25 cellular contexts compared by ENCODE assay signal in genomic region chr1:21766210-21766609, GRCh38. TPM values are rescaled to one million over a fixed set of nuclear protein-coding genes. Genes with fewer than 3 reads are reported as not detected.
DNase-seq lines count a peak whose midpoint lies in the region; ATAC-seq, FAIRE-seq and TF ChIP-seq lines count a peak whose summit lies in the region.
"Had no signal": no experiment of that assay in that cellular context is flagged by ENCODE, and none has a peak within 500 bp of the region (broad histone marks: within the 10 kb centered on the region; RNA-seq: fewer than 3 reads in every experiment).

No MANE protein-coding gene starts in this region.

- H3K4me2 ChIP-seq in OCI-LY3 (ENCODE audit: low read length) = peak overlapping the region; percentile 31
- H3K4me2 ChIP-seq in GM12878 (ENCODE audit: control insufficient read depth, insufficient read depth) = peak overlapping the region; percentile 52; the same call in 1 of the 2 replicates
- H3K4me2 ChIP-seq: neural progenitor cell had no signal

- H2AFZ ChIP-seq in OCI-LY3 (ENCODE audit: low read depth, low read length) (no peak overlapping the region), GM12878 (ENCODE audit: control insufficient read depth, low read depth, low read length) (no peak overlapping the region)
- H2AFZ ChIP-seq: neural progenitor cell had no signal

- H3K9ac ChIP-seq in OCI-LY3 (ENCODE audit: low read length) (no peak overlapping the region), GM12878 (ENCODE audit: control insufficient read depth, insufficient read depth, low read length) (no peak overlapping the region)
- H3K9ac ChIP-seq: neural progenitor cell had no signal

- TF ChIP-seq RAD21 in GM12878 (IDR thresholded peaks at IDR 0.05; ENCODE audit: insufficient read depth, low read depth, low read length) = no peak

- WGBS in GM12878 (ENCODE audit: insufficient coverage, insufficient replicate concordance, low lambda C conversion rate, missing lambda C conversion rate) = 72% methylated on average over 4 of the region's 4 CpGs

- no TSS peak for BruUV-seq in GM12878 (replicated peaks; lab: Mats Ljungman, UMichigan)

- in situ Hi-C loops in GM12878 (cut with MboI) (no loop called here), GM13977 (cut with MboI; ENCODE audit: low pct_unique_long_range_greater_than_20kb, low sequenced_read_pairs, unreplicated experiment) (no loop called here)

- DNase-seq in activated naive CD4-positive, alpha-beta T cell treated with anti-CD3 and anti-CD28 coated beads, Interleukin-2, amount 50 U/mL, for 72 hours (ENCODE audit: low spot score in 2 of 2) = peak in 1 of 2 donors; percentile 11
- no peak for DNase-seq in activated naive CD4-positive, alpha-beta T cell treated with anti-CD3 and anti-CD28 coated beads, Interleukin-2, amount 10 ng/mL, durations not matched to agents 7 days and 5 days
- DNase-seq in GM12878 (ENCODE audit: low read depth, low spot score) (no peak), GM13977 (ENCODE audit: low spot score) (no peak)
- DNase-seq in stimulated activated naive CD8-positive, alpha-beta T cell treated with anti-CD3 and anti-CD28 coated beads, Interleukin-15, amount 100 ng/mL, for 72 hours = no peak
- DNase-seq: activated CD4-positive, alpha-beta T cell treated with anti-CD3 and anti-CD28 coated beads, Interleukin-2, amount 10 ng/mL, durations not matched to agents 7 days and 5 days; DMS79 treated with DMSO at 0.1 percent for 48 hours; dorsolateral prefrontal cortex; foreskin fibroblast; immature natural killer cell; left ventricle myocardium superior; NCI-H1417 treated with DMSO at 0.1 percent for 48 hours; NCI-H524 treated with DMSO at 0.1 percent for 48 hours; RPMI8226; stimulated activated naive CD4-positive, alpha-beta T cell treated with Interleukin-2 at 50 U/mL for 16 hours; T1000; trophoblast cell had no signal

- H3K36me3 ChIP-seq in OCI-LY3 (replicated peaks; ENCODE audit: low read depth, low read length) (no peaks in the 10 kb centered on the region), GM12878 (ENCODE audit: control insufficient read depth in 2 of 2, insufficient read depth in 2 of 2, low read length in 1 of 2) (peaks cover 1 to 8% of the 10 kb centered on the region in 2 experiments; a peak in 3 of 4 replicates)
- H3K36me3 ChIP-seq: neural progenitor cell had no signal

- H3K36me3 Mint-ChIP-seq in activated naive CD4-positive, alpha-beta T cell treated with anti-CD3 and anti-CD28 coated beads, Interleukin-2, amount 50 U/mL, for 72 hours = peaks cover 0 to 13% of the 10 kb centered on the region in 2 donors
- H3K36me3 Mint-ChIP-seq in activated naive CD4-positive, alpha-beta T cell treated with anti-CD3 and anti-CD28 coated beads, Interleukin-2, amount 10 ng/mL, durations not matched to agents 7 days and 5 days = peaks cover 12% of the 10 kb centered on the region
- H3K36me3 Mint-ChIP-seq: immature natural killer cell, neural progenitor cell had no signal

- H3K9me3 ChIP-seq in OCI-LY3 (ENCODE audit: insufficient read depth, low read length) (no peaks in the 10 kb centered on the region), GM12878 (replicated peaks; ENCODE audit: control insufficient read depth, insufficient read depth, low read length) (no peaks in the 10 kb centered on the region; the same call in 1 of the 3 replicates)

- H3K27ac Mint-ChIP-seq in activated naive CD4-positive, alpha-beta T cell treated with anti-CD3 and anti-CD28 coated beads, Interleukin-2, amount 50 U/mL, for 72 hours = peak overlapping the region; percentile 42 to 51
- no peak overlapping the region for H3K27ac Mint-ChIP-seq in activated naive CD4-positive, alpha-beta T cell treated with anti-CD3 and anti-CD28 coated beads, Interleukin-2, amount 10 ng/mL, durations not matched to agents 7 days and 5 days
- H3K27ac Mint-ChIP-seq in stimulated activated naive CD8-positive, alpha-beta T cell treated with anti-CD3 and anti-CD28 coated beads, Interleukin-15, amount 100 ng/mL, for 72 hours = peak overlapping the region in 1 of 2 donors; percentile 77
- H3K27ac Mint-ChIP-seq: activated CD4-positive, alpha-beta T cell treated with anti-CD3 and anti-CD28 coated beads, Interleukin-2, amount 10 ng/mL, durations not matched to agents 7 days and 5 days; neural progenitor cell had no signal

- peaks cover 23% of the 10 kb centered on the region for H3K4me1 ChIP-seq in OCI-LY3 (ENCODE audit: low read length)
- H3K4me1 ChIP-seq in GM12878 (ENCODE audit: control insufficient read depth, insufficient read depth, low read length) = peaks cover 69% of the 10 kb centered on the region

- TF ChIP-seq EP300 in GM12878 (IDR thresholded peaks at IDR 0.05; ENCODE audit: borderline replicate concordance in 1 of 2, control insufficient read depth in 1 of 2, low read depth in 2 of 2, low read length in 2 of 2) = no peak

- H4K20me1 ChIP-seq in OCI-LY3 (ENCODE audit: insufficient read depth, low read length) = peaks cover 95% of the 10 kb centered on the region
- no peaks in the 10 kb centered on the region for H4K20me1 ChIP-seq in GM12878 (ENCODE audit: control insufficient read depth, insufficient read depth)

- H3K9me3 Mint-ChIP-seq in activated naive CD4-positive, alpha-beta T cell treated with anti-CD3 and anti-CD28 coated beads, Interleukin-2, amount 50 U/mL, for 72 hours = no peaks in the 10 kb centered on the region
- no peaks in the 10 kb centered on the region for H3K9me3 Mint-ChIP-seq in activated naive CD4-positive, alpha-beta T cell treated with anti-CD3 and anti-CD28 coated beads, Interleukin-2, amount 10 ng/mL, durations not matched to agents 7 days and 5 days
- H3K9me3 Mint-ChIP-seq in stimulated activated naive CD8-positive, alpha-beta T cell treated with anti-CD3 and anti-CD28 coated beads, Interleukin-15, amount 100 ng/mL, for 72 hours = no peaks in the 10 kb centered on the region
- H3K9me3 Mint-ChIP-seq: activated CD4-positive, alpha-beta T cell treated with anti-CD3 and anti-CD28 coated beads, Interleukin-2, amount 10 ng/mL, durations not matched to agents 7 days and 5 days; immature natural killer cell; neural progenitor cell had no signal

- POLR2A ChIA-PET in GM12878 (lab: Charles Lee) = interaction anchor here (7.0 to 7.7 kb wide), 2 partner anchors 9 to 16 kb away, joined by 102 to 107 read pairs; partner anchors contain the start of gene USP48

- RAD21 ChIA-PET in GM12878 (lab: Charles Lee; ENCODE audit: unreplicated experiment) = interaction anchor here (1.1 kb wide), 1 partner anchor 9 kb away, joined by 6 read pairs; no protein-coding TSS in a partner anchor

- CTCF ChIA-PET in activated naive CD4-positive, alpha-beta T cell treated with anti-CD3 and anti-CD28 coated beads, Interleukin-2, amount 10 ng/mL, durations not matched to agents 7 days and 5 days (lab: Charles Lee) = no interaction called here
- CTCF ChIA-PET in GM12878 (lab: Yijun Ruan, JAX) = interaction anchor here (2.0 kb wide), 1 partner anchor 16 kb away, joined by 7 read pairs; the partner anchor contains the start of gene USP48

- no peak overlapping the region for H3K4me3 ChIP-seq in OCI-LY3 (ENCODE audit: low read length)
- H3K4me3 ChIP-seq in GM12878 = no peak overlapping the region
- H3K4me3 ChIP-seq: cardiac muscle cell, dorsolateral prefrontal cortex, neural progenitor cell had no signal

- ATAC-seq in activated naive CD4-positive, alpha-beta T cell treated with anti-CD3 and anti-CD28 coated beads, Interleukin-2, amount 50 U/mL, for 72 hours = peak; percentile 72 to 95
- ATAC-seq in GM12878 = peak; percentile 8
- peak; percentile 77 for ATAC-seq in stimulated activated naive CD8-positive, alpha-beta T cell treated with anti-CD3 and anti-CD28 coated beads, Interleukin-15, amount 100 ng/mL, for 72 hours
- no peak for ATAC-seq in HG03354 (IDR thresholded peaks at IDR 0.05; ENCODE audit: poor library complexity, severe bottlenecking, unreplicated experiment)
- no peak for ATAC-seq in GM21825 (IDR thresholded peaks at IDR 0.05; ENCODE audit: unreplicated experiment)
- ATAC-seq: HCT116, left ventricle myocardium superior, SK-N-SH treated with all-trans-retinoic acid at 6 μM for 48 hours had no signal

- TF ChIP-seq CTCF in OCI-LY3 (IDR thresholded peaks at IDR 0.05; ENCODE audit: low read depth, low read length) (no peak), GM12878 (IDR thresholded peaks at IDR 0.05 in 2 of 3, conservative IDR thresholded peaks at IDR 0.05 in 1 of 3; ENCODE audit: control insufficient read depth in 2 of 3, extremely low read depth in 1 of 3, insufficient read depth in 1 of 3, low read depth in 3 of 3, low read length in 3 of 3) (no peak), GM13977 (IDR thresholded peaks at IDR 0.05; ENCODE audit: extremely low read depth, insufficient read depth, missing control alignments) (no peak)

- H3K79me2 ChIP-seq in OCI-LY3 (ENCODE audit: low read length) (peaks cover 99% of the 10 kb centered on the region), GM12878 (ENCODE audit: control insufficient read depth, insufficient read depth, low read length) (peaks cover 96% of the 10 kb centered on the region)

- H3K27me3 Mint-ChIP-seq in activated naive CD4-positive, alpha-beta T cell treated with anti-CD3 and anti-CD28 coated beads, Interleukin-2, amount 10 ng/mL, durations not matched to agents 7 days and 5 days = no peaks in the 10 kb centered on the region
- no peaks in the 10 kb centered on the region for H3K27me3 Mint-ChIP-seq in stimulated activated naive CD8-positive, alpha-beta T cell treated with anti-CD3 and anti-CD28 coated beads, Interleukin-15, amount 100 ng/mL, for 72 hours
- H3K27me3 Mint-ChIP-seq: activated CD4-positive, alpha-beta T cell treated with anti-CD3 and anti-CD28 coated beads, Interleukin-2, amount 10 ng/mL, durations not matched to agents 7 days and 5 days; progenitor cell of endocrine pancreas had no signal

- intact Hi-C loops in GM12878 (cut with micrococcal nuclease; ENCODE audit: unreplicated experiment) = no loop called here

- H3K27me3 ChIP-seq in OCI-LY3 (ENCODE audit: low read depth, low read length) = no peaks in the 10 kb centered on the region
- no peaks in the 10 kb centered on the region for H3K27me3 ChIP-seq in GM12878 (replicated peaks in 1 of 2; ENCODE audit: control insufficient read depth in 2 of 2, insufficient read depth in 2 of 2, low read length in 1 of 2)
- H3K27me3 ChIP-seq: cardiac muscle cell, dorsolateral prefrontal cortex, neural progenitor cell had no signal

- no peak overlapping the region for H3K27ac ChIP-seq in OCI-LY3 (ENCODE audit: low read length)
- H3K27ac ChIP-seq in GM12878 (ENCODE audit: control insufficient read depth, insufficient read depth) = peak overlapping the region; percentile 47
- H3K27ac ChIP-seq: cardiac muscle cell, neural progenitor cell had no signal

- no peak for FAIRE-seq in GM12878 (lab: Jason Lieb, UNC)

- no peak overlapping the region for H3K4me3 Mint-ChIP-seq in activated naive CD4-positive, alpha-beta T cell treated with anti-CD3 and anti-CD28 coated beads, Interleukin-2, amount 10 ng/mL, durations not matched to agents 7 days and 5 days
- H3K4me3 Mint-ChIP-seq in stimulated activated naive CD8-positive, alpha-beta T cell treated with anti-CD3 and anti-CD28 coated beads, Interleukin-15, amount 100 ng/mL, for 72 hours = peak overlapping the region; percentile 16 to 38
- H3K4me3 Mint-ChIP-seq: activated CD4-positive, alpha-beta T cell treated with anti-CD3 and anti-CD28 coated beads, Interleukin-2, amount 10 ng/mL, durations not matched to agents 7 days and 5 days; neural progenitor cell had no signal

- SMC1A ChIA-PET in GM12878 (lab: Charles Lee; ENCODE audit: uncharacterized antibody, unreplicated experiment) = interaction anchor here (8.2 to 9.1 kb wide), 2 partner anchors 10 to 17 kb away, joined by 100 to 121 read pairs; partner anchors contain the start of gene USP48

- no peak for TF ChIP-seq POLR2A in GM12878 (IDR thresholded peaks at IDR 0.05; ENCODE audit: low read depth, low read length)

- peaks cover 30% of the 10 kb centered on the region for H3K4me1 Mint-ChIP-seq in activated naive CD4-positive, alpha-beta T cell treated with anti-CD3 and anti-CD28 coated beads, Interleukin-2, amount 10 ng/mL, durations not matched to agents 7 days and 5 days
- H3K4me1 Mint-ChIP-seq in stimulated activated naive CD8-positive, alpha-beta T cell treated with anti-CD3 and anti-CD28 coated beads, Interleukin-15, amount 100 ng/mL, for 72 hours = peaks cover 78% of the 10 kb centered on the region

RNA-seq across cellular contexts. Expression of gene USP48, which starts 16.7 kb away (rescaled TPM):
- total RNA-seq in activated naive CD4-positive, alpha-beta T cell treated with anti-CD3 and anti-CD28 coated beads, Interleukin-2, amount 50 U/mL, for 72 hours = 100 to 1,000 TPM; 118 to 133 TPM
- 676 and 708 TPM in 2 replicates for total RNA-seq in GM12878 (2013; cell fraction: nucleolus; rRNA removed)
- total RNA-seq in GM12878 (2014; rRNA removed) (59.0 and 70.8 TPM in 2 replicates), GM12878 (2014; rRNA removed; fragmentation: Illumina TruSeq; extraction: Trizol) (69.9 and 80.4 TPM in 2 replicates), GM12878 (2021) (96.6 and 99.3 TPM in 2 replicates)
- polyA plus RNA-seq in GM12878 (2011; ENCODE audit: low read depth) = 58.8 TPM
- polyA plus RNA-seq in GM12878 (2011; rRNA removed) (104 and 161 TPM in 2 replicates), GM12878 (2014; fragmentation: Illumina TruSeq; extraction: Trizol) (81.1 and 116 TPM in 2 replicates), GM12878 (2014; fragmentation: Nextera tagmentation; extraction: Ambion mirVana) (10 to 100 TPM; 21.2 to 39.0 TPM), GM12878 (2014; rRNA removed) (53.9 and 68.2 TPM in 2 replicates), GM12878 (2016; fragmentation: Nextera tagmentation; extraction: Ambion mirVana) (100 to 1,000 TPM in 1 of 2 experiments, 10 to 100 TPM in 1; 95.2 to 115 TPM)
- polyA plus RNA-seq in GM12878 (2011; cell fraction: cytosol; rRNA removed) = 28.8 and 36.5 TPM in 2 replicates
- 106 and 121 TPM in 2 replicates for polyA plus RNA-seq in GM12878 (2011; cell fraction: nucleus; rRNA removed)
- polyA plus RNA-seq in GM12878 (2012) = 83.2 and 96.2 TPM in 2 replicates
- 75.9 and 98.8 TPM in 2 replicates for polyA minus RNA-seq in GM12878 (2011; rRNA and poly(A)+ RNA removed)
- polyA minus RNA-seq in GM12878 (2011; cell fraction: cytosol; rRNA and poly(A)+ RNA removed) = 30.8 and 37.0 TPM in 2 replicates
- 81.0 and 94.2 TPM in 2 replicates for polyA minus RNA-seq in GM12878 (2011; cell fraction: nucleus; rRNA and poly(A)+ RNA removed)

RNA-seq across cellular contexts. Expression of gene LDLRAD2, which starts 45.9 kb away (rescaled TPM):
- under 1 TPM in 1 of 2 donors, not detected in 1; 0.08 TPM for total RNA-seq in activated naive CD4-positive, alpha-beta T cell treated with anti-CD3 and anti-CD28 coated beads, Interleukin-2, amount 50 U/mL, for 72 hours
- total RNA-seq in GM12878 (2013; cell fraction: nucleolus; rRNA removed) = not detected in 2 replicates
- 0.23 TPM in 1 of 2 replicates, not detected in the other for total RNA-seq in GM12878 (2014; rRNA removed)
- not detected in 2 replicates for total RNA-seq in GM12878 (2014; rRNA removed; fragmentation: Illumina TruSeq; extraction: Trizol)
- total RNA-seq in GM12878 (2021) = 0.08 TPM in 1 of 2 replicates, not detected in the other
- not detected for polyA plus RNA-seq in GM12878 (2011; ENCODE audit: low read depth)
- not detected in 2 replicates for polyA plus RNA-seq in GM12878 (2011; rRNA removed)
- polyA plus RNA-seq in GM12878 (2011; cell fraction: cytosol; rRNA removed) = 0.01 TPM in 1 of 2 replicates, not detected in the other
- 0.04 and 0.06 TPM in 2 replicates for polyA plus RNA-seq in GM12878 (2011; cell fraction: nucleus; rRNA removed)
- polyA plus RNA-seq in GM12878 (2012) = 0.13 and 0.28 TPM in 2 replicates
- not detected in 2 replicates for polyA plus RNA-seq in GM12878 (2014; fragmentation: Illumina TruSeq; extraction: Trizol)
- polyA plus RNA-seq in GM12878 (2014; fragmentation: Nextera tagmentation; extraction: Ambion mirVana) = under 1 TPM in 1 of 2 experiments, not detected in 1; 0.11 TPM
- 0.04 TPM in 1 of 2 replicates, not detected in the other for polyA plus RNA-seq in GM12878 (2014; rRNA removed)
- not detected for polyA plus RNA-seq in GM12878 (2016; fragmentation: Nextera tagmentation; extraction: Ambion mirVana)
- not detected in 2 replicates for polyA minus RNA-seq in GM12878 (2011; rRNA and poly(A)+ RNA removed)
- not detected in 2 replicates for polyA minus RNA-seq in GM12878 (2011; cell fraction: cytosol; rRNA and poly(A)+ RNA removed)
- not detected in 2 replicates for polyA minus RNA-seq in GM12878 (2011; cell fraction: nucleus; rRNA and poly(A)+ RNA removed)
- total RNA-seq: activated CD4-positive, alpha-beta T cell treated with anti-CD3 and anti-CD28 coated beads, Interleukin-2, amount 10 ng/mL, durations not matched to agents 7 days and 5 days had no signal

Comparison
In these comparisons a context has a peak if more than half of its experiments do, and no peak if none do; other contexts are left out.
1. ATAC-seq: peak in activated naive CD4-positive, alpha-beta T cell treated with anti-CD3 and anti-CD28 coated beads, Interleukin-2, amount 50 U/mL, for 72 hours (2 of 2), GM12878 (single experiment) and stimulated activated naive CD8-positive, alpha-beta T cell treated with anti-CD3 and anti-CD28 coated beads, Interleukin-15, amount 100 ng/mL, for 72 hours (single experiment); none in HG03354 (single experiment) and GM21825 (single experiment).